In genomic region chr11:110373061-110373702, GRCh38 we compare ENCODE assay signal across 8 cellular contexts. TPM values are rescaled to one million over a fixed set of nuclear protein-coding genes. Genes with fewer than 3 reads are reported as not detected.
A peak's percentile ranks its signal among the peaks of the same experiment; 100 is the strongest.
DNase-seq lines count a peak whose midpoint lies in the region; ATAC-seq and TF ChIP-seq lines count a peak whose summit lies in the region.

No MANE protein-coding gene starts in this region.

- TF ChIP-seq CTCF in GM13976 (IDR thresholded peaks at IDR 0.05; ENCODE audit: borderline replicate concordance, control extremely low read depth, extremely low read depth, insufficient read depth, missing control alignments) (no peak), fibroblast of lung (conservative IDR thresholded peaks at IDR 0.05 in 1 of 2, IDR thresholded peaks at IDR 0.05 in 1 of 2; ENCODE audit: low read depth in 1 of 2, low read length in 2 of 2) (no peak), progenitor cell of endocrine pancreas (IDR thresholded peaks at IDR 0.05; ENCODE audit: unreplicated experiment) (no peak), brain microvascular endothelial cell (IDR thresholded peaks at IDR 0.05; ENCODE audit: low read depth, low read length, missing control alignments) (no peak)

- in situ Hi-C loops in GM13976 (cut with MboI; ENCODE audit: low sequenced_read_pairs, unreplicated experiment) (loop anchor here (5.0 to 25.0 kb wide), 3 partner anchors 171 to 511 kb away; no protein-coding TSS in a partner anchor), brain microvascular endothelial cell (cut with HindIII; ENCODE audit: low pct_ligation_motif_present, low sequenced_read_pairs) (no loop called here)

- peak; percentile 67 for DNase-seq in GM13976 (ENCODE audit: low spot score)
- peak; percentile 47 for DNase-seq in HS-5 (ENCODE audit: low read depth)
- peak; percentile 36 to 50 for DNase-seq in fibroblast of lung (ENCODE audit: low read depth in 2 of 2)
- DNase-seq in NCI-H1417 treated with DMSO at 0.1 percent for 48 hours (lab: John Stamatoyannopoulos, UW): no peak
- no peak for DNase-seq in progenitor cell of endocrine pancreas (ENCODE audit: low spot score, unreplicated experiment)
- DNase-seq in naive thymus-derived CD8-positive, alpha-beta T cell: no peak
- no peak for DNase-seq in brain microvascular endothelial cell

- H3K27ac Mint-ChIP-seq in progenitor cell of endocrine pancreas: no peak overlapping the region
- no peak overlapping the region for H3K27ac Mint-ChIP-seq in naive thymus-derived CD8-positive, alpha-beta T cell

- H3K4me3 ChIP-seq in fibroblast of lung (replicated peaks in 1 of 4; ENCODE audit: control extremely low read depth in 1 of 4, insufficient read depth in 1 of 4, low read depth in 3 of 4, low read length in 4 of 4): no peak overlapping the region
- no peak overlapping the region for H3K4me3 ChIP-seq in brain microvascular endothelial cell (ENCODE audit: low read depth, low read length)

- no peaks in the 10 kb centered on the region for H3K36me3 ChIP-seq in fibroblast of lung (ENCODE audit: control insufficient read depth, insufficient read depth, low read length)
- no peaks in the 10 kb centered on the region for H3K36me3 ChIP-seq in brain microvascular endothelial cell (replicated peaks)

- no peaks in the 10 kb centered on the region for H3K36me3 Mint-ChIP-seq in progenitor cell of endocrine pancreas (ENCODE audit: insufficient read depth)
- H3K36me3 Mint-ChIP-seq in naive thymus-derived CD8-positive, alpha-beta T cell: no peaks in the 10 kb centered on the region

- no peaks in the 10 kb centered on the region for H4K20me1 ChIP-seq in fibroblast of lung (ENCODE audit: control insufficient read depth, extremely low read depth, insufficient read depth, low read length)

- H3K9ac ChIP-seq in fibroblast of lung (ENCODE audit: insufficient read depth, low read length): no peak overlapping the region

- H3K27me3 Mint-ChIP-seq in progenitor cell of endocrine pancreas: peaks cover 4% of the 10 kb centered on the region
- H3K27me3 Mint-ChIP-seq in naive thymus-derived CD8-positive, alpha-beta T cell: peaks cover 0 to 7% (median 3%) of the 10 kb centered on the region in 5 donors

- POLR2A ChIA-PET in naive thymus-derived CD8-positive, alpha-beta T cell (lab: Charles Lee): no interaction called here

- H3K9me3 ChIP-seq in fibroblast of lung (ENCODE audit: control insufficient read depth, insufficient read depth, low read depth, low read length): no peaks in the 10 kb centered on the region

- peak; percentile 88 for ATAC-seq in GM21515 (IDR thresholded peaks at IDR 0.05; ENCODE audit: unreplicated experiment)
- ATAC-seq in naive thymus-derived CD8-positive, alpha-beta T cell: no peak

- H2AFZ ChIP-seq in fibroblast of lung (ENCODE audit: low read length): peak overlapping the region; percentile 57

- H3K4me3 Mint-ChIP-seq in progenitor cell of endocrine pancreas (ENCODE audit: low read depth): no peak overlapping the region
- no peak overlapping the region for H3K4me3 Mint-ChIP-seq in naive thymus-derived CD8-positive, alpha-beta T cell

- H3K4me2 ChIP-seq in fibroblast of lung (ENCODE audit: extremely low read depth, insufficient read depth, low read length): peak overlapping the region; percentile 49

- H3K9me3 Mint-ChIP-seq in progenitor cell of endocrine pancreas (ENCODE audit: low read depth): no peaks in the 10 kb centered on the region
- H3K9me3 Mint-ChIP-seq in naive thymus-derived CD8-positive, alpha-beta T cell: no peaks in the 10 kb centered on the region

- no peaks in the 10 kb centered on the region for H3K4me1 ChIP-seq in fibroblast of lung (ENCODE audit: control insufficient read depth, extremely low read depth, insufficient read depth, low read length)

- no peak overlapping the region for H3K27ac ChIP-seq in fibroblast of lung (ENCODE audit: insufficient read depth, low read length)
- H3K27ac ChIP-seq in brain microvascular endothelial cell: no peak overlapping the region

- H3K27me3 ChIP-seq in fibroblast of lung (ENCODE audit: control insufficient read depth, insufficient read depth, low read length) (no peaks in the 10 kb centered on the region), brain microvascular endothelial cell (replicated peaks) (no peaks in the 10 kb centered on the region)

- no peaks in the 10 kb centered on the region for H3K79me2 ChIP-seq in fibroblast of lung (ENCODE audit: control insufficient read depth, insufficient read depth, low read length)

- peaks cover 6% of the 10 kb centered on the region for H3K4me1 Mint-ChIP-seq in progenitor cell of endocrine pancreas (ENCODE audit: low read depth)
- peaks cover 0 to 5% (median 4%) of the 10 kb centered on the region in 4 donors for H3K4me1 Mint-ChIP-seq in naive thymus-derived CD8-positive, alpha-beta T cell

RNA-seq across cellular contexts. Expression of gene FDX1, which starts 56.6 kb away (rescaled TPM):
- total RNA-seq in fibroblast of lung (9.2 and 11.4 TPM in 2 replicates), progenitor cell of endocrine pancreas (13.6 and 14.6 TPM in 2 replicates)
- 8.3 and 9.9 TPM in 2 replicates for polyA plus RNA-seq in fibroblast of lung
- polyA plus RNA-seq in fibroblast of lung (2012): 9.1 and 12.6 TPM in 2 replicates
- 0.30 and 0.35 TPM in 2 replicates for polyA minus RNA-seq in fibroblast of lung (ENCODE audit: low replicate concordance)
- 10 to 100 TPM; 11.0 to 12.4 TPM for total RNA-seq in naive thymus-derived CD8-positive, alpha-beta T cell
- polyA plus RNA-seq in naive thymus-derived CD8-positive, alpha-beta T cell: 10 to 100 TPM; 15.8 to 18.2 (median 17.1) TPM

Comparison
In these comparisons a context has a peak if more than half of its experiments do, and no peak if none do; other contexts are left out.
1. DNase-seq: peak in GM13976 (single experiment), HS-5 (single experiment) and fibroblast of lung (2 of 2); none in NCI-H1417 treated with DMSO at 0.1 percent for 48 hours (single experiment), progenitor cell of endocrine pancreas (single experiment), naive thymus-derived CD8-positive, alpha-beta T cell (0 of 10) and brain microvascular endothelial cell (single experiment).